In genomic region chr14:47676301-47676617, GRCh38 we compare ENCODE assay signal across 11 cellular contexts. TPM values are rescaled to one million over a fixed set of nuclear protein-coding genes. Genes with fewer than 3 reads are reported as not detected.
DNase-seq lines count a peak whose midpoint lies in the region; ATAC-seq and TF ChIP-seq lines count a peak whose summit lies in the region.
"Had no signal": no experiment of that assay in that cellular context is flagged by ENCODE, and none has a peak within 500 bp of the region (broad histone marks: within the 10 kb centered on the region; RNA-seq: fewer than 3 reads in every experiment).

No MANE protein-coding gene starts in this region.

- H3K4me3 ChIP-seq in GM23338 (peak overlapping the region; percentile 89), KMS-11 (IDR thresholded peaks at IDR 0.05; ENCODE audit: insufficient read depth, low read depth, low read length) (no peak overlapping the region), endodermal cell (ENCODE audit: low read length) (peak overlapping the region; percentile 77), psoas muscle (no peak overlapping the region)

- H3K36me3 Mint-ChIP-seq in GM23338 (ENCODE audit: low read depth) (no peaks in the 10 kb centered on the region; the same call in 2 of the 3 replicates), endodermal cell (ENCODE audit: low read depth) (no peaks in the 10 kb centered on the region), osteocyte (ENCODE audit: unreplicated experiment) (no peaks in the 10 kb centered on the region), immature natural killer cell (peaks cover 0 to 3% (median 3%) of the 10 kb centered on the region in 3 donors)
- H3K36me3 Mint-ChIP-seq: stimulated activated effector memory CD8-positive, alpha-beta T cell treated with anti-CD3 and anti-CD28 coated beads, Interleukin-12 subunit alpha, Interleukin-12 subunit beta, amount 100 ng/mL, for 72 hours had no signal

- no peak overlapping the region for H3K27ac Mint-ChIP-seq in GM23338
- no peak overlapping the region for H3K27ac Mint-ChIP-seq in endodermal cell
- H3K27ac Mint-ChIP-seq in osteocyte (ENCODE audit: unreplicated experiment), result no peak overlapping the region
- H3K27ac Mint-ChIP-seq in immature natural killer cell, result no peak overlapping the region
- H3K27ac Mint-ChIP-seq: activated T-cell treated with anti-CD3 and anti-CD28 coated beads, Interleukin-2, amount 50 U/mL, for 72 hours; stimulated activated effector memory CD8-positive, alpha-beta T cell treated with anti-CD3 and anti-CD28 coated beads, Interleukin-12 subunit alpha, Interleukin-12 subunit beta, amount 100 ng/mL, for 72 hours had no signal

- TF ChIP-seq CTCF in GM23338 (conservative IDR thresholded peaks at IDR 0.05; ENCODE audit: low read depth in 2 of 2) (0 out of 4 replicates have a peak, but pooled peaks of 1 of the 2 experiments have one; percentile 6), KMS-11 (conservative IDR thresholded peaks at IDR 0.05; ENCODE audit: low read depth, low read length) (no peak), endodermal cell (conservative IDR thresholded peaks at IDR 0.05) (no peak), osteocyte (IDR thresholded peaks at IDR 0.05) (no peak), psoas muscle (IDR thresholded peaks at IDR 0.05) (no peak)

- peak overlapping the region; percentile 100 for H2AFZ ChIP-seq in GM23338
- H2AFZ ChIP-seq in KMS-11 (ENCODE audit: low read depth), result peak overlapping the region; percentile 57

- H3K9me3 Mint-ChIP-seq in GM23338, result no peaks in the 10 kb centered on the region
- H3K9me3 Mint-ChIP-seq in endodermal cell, result no peaks in the 10 kb centered on the region
- H3K9me3 Mint-ChIP-seq in osteocyte (ENCODE audit: unreplicated experiment), result no peaks in the 10 kb centered on the region
- peaks cover 2 to 26% (median 9%) of the 10 kb centered on the region in 6 donors for H3K9me3 Mint-ChIP-seq in immature natural killer cell
- H3K9me3 Mint-ChIP-seq: activated T-cell treated with anti-CD3 and anti-CD28 coated beads, Interleukin-2, amount 50 U/mL, for 72 hours had no signal

- H3K27ac ChIP-seq in GM23338 (ENCODE audit: low read depth), result no peak overlapping the region
- no peak overlapping the region for H3K27ac ChIP-seq in KMS-11
- no peak overlapping the region for H3K27ac ChIP-seq in endodermal cell (ENCODE audit: low read depth, low read length)
- H3K27ac ChIP-seq in psoas muscle, result no peak overlapping the region

- H3K36me3 ChIP-seq in GM23338 (ENCODE audit: insufficient read depth) (no peaks in the 10 kb centered on the region), KMS-11 (ENCODE audit: insufficient read depth) (no peaks in the 10 kb centered on the region), endodermal cell (ENCODE audit: control insufficient read depth, insufficient read depth, low read length) (no peaks in the 10 kb centered on the region), psoas muscle (ENCODE audit: insufficient read depth in 1 of 2, low read depth in 1 of 2) (no peaks in the 10 kb centered on the region)

- H3K9ac ChIP-seq in KMS-11 (peak overlapping the region; percentile 18; the same call in 1 of the 2 replicates), endodermal cell (ENCODE audit: extremely low read depth, low read length, poor library complexity, severe bottlenecking) (no peak overlapping the region)

- H3K4me1 Mint-ChIP-seq in GM23338, result peaks cover 18% of the 10 kb centered on the region; the same call in 2 of the 3 replicates
- peaks cover 5% of the 10 kb centered on the region for H3K4me1 Mint-ChIP-seq in endodermal cell
- peaks cover 20% of the 10 kb centered on the region for H3K4me1 Mint-ChIP-seq in osteocyte (ENCODE audit: unreplicated experiment)
- no peaks in the 10 kb centered on the region for H3K4me1 Mint-ChIP-seq in immature natural killer cell
- H3K4me1 Mint-ChIP-seq: stimulated activated effector memory CD8-positive, alpha-beta T cell treated with anti-CD3 and anti-CD28 coated beads, Interleukin-12 subunit alpha, Interleukin-12 subunit beta, amount 100 ng/mL, for 72 hours had no signal

- H3K27me3 ChIP-seq in GM23338 (ENCODE audit: insufficient read depth), result peaks cover 72% of the 10 kb centered on the region
- H3K27me3 ChIP-seq in KMS-11 (ENCODE audit: insufficient read depth, low read depth), result no peaks in the 10 kb centered on the region
- peaks cover 66% of the 10 kb centered on the region for H3K27me3 ChIP-seq in endodermal cell (ENCODE audit: control insufficient read depth, insufficient read depth, low read length, poor library complexity, severe bottlenecking)
- H3K27me3 ChIP-seq in psoas muscle (ENCODE audit: insufficient read depth in 3 of 3, low read length in 2 of 3), result peaks cover 6 to 46% (median 11%) of the 10 kb centered on the region in 3 donors

- H3K4me1 ChIP-seq in GM23338 (ENCODE audit: insufficient read depth) (peaks cover 11% of the 10 kb centered on the region), KMS-11 (ENCODE audit: low read depth, poor library complexity, severe bottlenecking) (no peaks in the 10 kb centered on the region), endodermal cell (ENCODE audit: control insufficient read depth, insufficient read depth, low read length) (no peaks in the 10 kb centered on the region), psoas muscle (no peaks in the 10 kb centered on the region)

- H3K9me3 ChIP-seq in endodermal cell (ENCODE audit: control insufficient read depth, low read length) (no peaks in the 10 kb centered on the region), psoas muscle (no peaks in the 10 kb centered on the region)

- no peak for DNase-seq in GM23338 (ENCODE audit: low spot score)
- no peak for DNase-seq in endodermal cell
- DNase-seq in osteocyte (ENCODE audit: extremely low spot score, unreplicated experiment), result no peak
- DNase-seq in NCI-H2081 (lab: John Stamatoyannopoulos, UW), result no peak
- DNase-seq in psoas muscle, result no peak
- no peak for DNase-seq in immature natural killer cell
- DNase-seq: activated T-cell treated with anti-CD3 and anti-CD28 coated beads, Interleukin-2, amount 50 U/mL, for 72 hours had no signal

- no peak for ATAC-seq in GM23338
- no peak for ATAC-seq in psoas muscle
- ATAC-seq: HCT116 had no signal

- WGBS in endodermal cell (ENCODE audit: insufficient coverage in 1 of 2, insufficient read length in 1 of 2), 2 experiments, result 3 to 5% methylated on average over 16 of the region's 16 CpGs
- 1% methylated on average over 16 of the region's 16 CpGs for WGBS in psoas muscle, 3 donors

- intact Hi-C loops in psoas muscle (cut with DNase I), result no loop called here

- H3F3A ChIP-seq in GM23338 (replicated peaks; ENCODE audit: low read depth), result 0 out of 2 replicates have a peak, but pooled peaks cover 4% of the 10 kb centered on the region

- H4K20me1 ChIP-seq in GM23338 (replicated peaks; ENCODE audit: insufficient read depth) (no peaks in the 10 kb centered on the region), KMS-11 (ENCODE audit: insufficient read depth) (no peaks in the 10 kb centered on the region)

- H3K79me2 ChIP-seq in GM23338 (replicated peaks; ENCODE audit: insufficient read depth) (no peaks in the 10 kb centered on the region), KMS-11 (ENCODE audit: insufficient read depth, low read depth) (no peaks in the 10 kb centered on the region)

- H3K9me2 ChIP-seq in GM23338 (ENCODE audit: insufficient read depth), result no peaks in the 10 kb centered on the region

- H3K4me2 ChIP-seq in GM23338 (peak overlapping the region; percentile 98), KMS-11 (peak overlapping the region; percentile 17; the same call in 1 of the 2 replicates)

- H3K4me3 Mint-ChIP-seq in GM23338 (peak overlapping the region; percentile 93), endodermal cell (peak overlapping the region; percentile 67), osteocyte (ENCODE audit: unreplicated experiment) (peak overlapping the region; percentile 75), immature natural killer cell (peak overlapping the region in 1 of 5 donors; percentile 17)
- H3K4me3 Mint-ChIP-seq: stimulated activated effector memory CD8-positive, alpha-beta T cell treated with anti-CD3 and anti-CD28 coated beads, Interleukin-12 subunit alpha, Interleukin-12 subunit beta, amount 100 ng/mL, for 72 hours had no signal

- H3K27me3 Mint-ChIP-seq in GM23338 (ENCODE audit: insufficient read depth, low read depth, poor library complexity) (peaks cover 49% of the 10 kb centered on the region), endodermal cell (ENCODE audit: insufficient read depth) (peaks cover 74% of the 10 kb centered on the region), osteocyte (ENCODE audit: unreplicated experiment) (peaks cover 67% of the 10 kb centered on the region), immature natural killer cell (ENCODE audit: low read depth in 3 of 3) (peaks cover 9 to 13% (median 9%) of the 10 kb centered on the region in 3 donors)

TF ChIP-seq in GM23338, 12 proteins besides CTCF, POLR2A, EP300 and RAD21:
- TF ChIP-seq EZH2 (IDR thresholded peaks at IDR 0.05; ENCODE audit: low read depth, unreplicated experiment), result peak; percentile 62
- no peak for TF ChIP-seq EZH2phosphoT487 (IDR thresholded peaks at IDR 0.05; ENCODE audit: unreplicated experiment)

RNA-seq across cellular contexts. Expression of gene MDGA2, which starts 0.9 kb away (rescaled TPM):
- 1.2 and 1.7 TPM in 2 replicates for total RNA-seq in GM23338 (2014; rRNA removed; shearing (Covaris generic))
- polyA plus RNA-seq in GM23338 (2016; fragmentation: Nextera tagmentation; extraction: Ambion mirVana) (0.63 and 0.68 TPM in 2 replicates), psoas muscle (under 1 TPM in 1 of 3 donors, not detected in 2; 0.01 TPM), immature natural killer cell (not detected)
- total RNA-seq in endodermal cell (1 to 10 TPM in 1 of 2 donors, under 1 TPM in 1; 0.82 to 8.8 TPM), osteocyte (0.19 and 0.39 TPM in 2 replicates), psoas muscle (not detected)
- 1.0 TPM for polyA plus RNA-seq in endodermal cell (2013, experiment 1 of 2)
- 1.2 TPM for polyA plus RNA-seq in endodermal cell (2013, experiment 2 of 2)
- total RNA-seq: activated T-cell treated with anti-CD3 and anti-CD28 coated beads, Interleukin-2, amount 50 U/mL, for 72 hours; fibroblast of lung had no signal
- polyA plus RNA-seq: fibroblast of lung had no signal

Comparison
In these comparisons a context has a peak if more than half of its experiments do, and no peak if none do; other contexts are left out.
1. H3K4me3 ChIP-seq: peak in GM23338 (single experiment) and endodermal cell (single experiment); none in KMS-11 (single experiment) and psoas muscle (single experiment).